ENCODE assay signal across 1 cellular context in genomic region chr11:33941637-33942160, GRCh38.
A peak's percentile ranks its signal among the peaks of the same experiment; 100 is the strongest.
TF ChIP-seq lines count a peak whose summit lies in the region.

No MANE protein-coding gene starts in this region.

TF ChIP-seq in K562, 482 proteins besides CTCF, POLR2A, EP300 and RAD21 (continued from another document and continues in another):
- TF ChIP-seq, protein P1, sequence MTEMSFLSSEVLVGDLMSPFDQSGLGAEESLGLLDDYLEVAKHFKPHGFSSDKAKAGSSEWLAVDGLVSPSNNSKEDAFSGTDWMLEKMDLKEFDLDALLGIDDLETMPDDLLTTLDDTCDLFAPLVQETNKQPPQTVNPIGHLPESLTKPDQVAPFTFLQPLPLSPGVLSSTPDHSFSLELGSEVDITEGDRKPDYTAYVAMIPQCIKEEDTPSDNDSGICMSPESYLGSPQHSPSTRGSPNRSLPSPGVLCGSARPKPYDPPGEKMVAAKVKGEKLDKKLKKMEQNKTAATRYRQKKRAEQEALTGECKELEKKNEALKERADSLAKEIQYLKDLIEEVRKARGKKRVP (CRISPR knock-in tag; IDR thresholded peaks at IDR 0.05): peak; percentile 60
- no peak for TF ChIP-seq TCF7L2 (IDR thresholded peaks at IDR 0.05; ENCODE audit: low read depth, low read length)
- TF ChIP-seq MECOM (CRISPR knock-in tag; IDR thresholded peaks at IDR 0.05): no peak
- no peak for TF ChIP-seq TSC22D4 (tag; IDR thresholded peaks at IDR 0.05)
- TF ChIP-seq, protein P2, sequence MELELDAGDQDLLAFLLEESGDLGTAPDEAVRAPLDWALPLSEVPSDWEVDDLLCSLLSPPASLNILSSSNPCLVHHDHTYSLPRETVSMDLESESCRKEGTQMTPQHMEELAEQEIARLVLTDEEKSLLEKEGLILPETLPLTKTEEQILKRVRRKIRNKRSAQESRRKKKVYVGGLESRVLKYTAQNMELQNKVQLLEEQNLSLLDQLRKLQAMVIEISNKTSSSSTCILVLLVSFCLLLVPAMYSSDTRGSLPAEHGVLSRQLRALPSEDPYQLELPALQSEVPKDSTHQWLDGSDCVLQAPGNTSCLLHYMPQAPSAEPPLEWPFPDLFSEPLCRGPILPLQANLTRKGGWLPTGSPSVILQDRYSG (tag; conservative IDR thresholded peaks at IDR 0.05; ENCODE audit: low read depth): peak; percentile 90; the same call in 1 of the 2 replicates
- no peak for TF ChIP-seq KAT2B (IDR thresholded peaks at IDR 0.05; ENCODE audit: low read depth, low read length)
- TF ChIP-seq ARID4B (CRISPR knock-in tag; IDR thresholded peaks at IDR 0.05): no peak
- peak; percentile 31 for TF ChIP-seq TBP (optimal IDR thresholded peaks at IDR 0.05; ENCODE audit: low read depth, low read length)
- TF ChIP-seq FUS (optimal IDR thresholded peaks at IDR 0.05; ENCODE audit: low read depth, low read length): no peak
- TF ChIP-seq SIN3B (IDR thresholded peaks at IDR 0.05; ENCODE audit: low read depth): no peak
- no peak for TF ChIP-seq ZNF551 (CRISPR knock-in tag; IDR thresholded peaks at IDR 0.05)
- TF ChIP-seq ZNF408 (CRISPR knock-in tag; IDR thresholded peaks at IDR 0.05; ENCODE audit: low read depth): no peak
- TF ChIP-seq ESRRA (IDR thresholded peaks at IDR 0.05; ENCODE audit: borderline replicate concordance, low read depth): no peak
- no peak for TF ChIP-seq RAD51 (IDR thresholded peaks at IDR 0.05; ENCODE audit: borderline replicate concordance, low read depth)
- no peak for TF ChIP-seq MCM5 (IDR thresholded peaks at IDR 0.05; ENCODE audit: low read depth)
- TF ChIP-seq THRAP3 (IDR thresholded peaks at IDR 0.05; ENCODE audit: borderline replicate concordance): no peak
- TF ChIP-seq SPI1 (IDR thresholded peaks at IDR 0.05; ENCODE audit: borderline replicate concordance, low read depth, low read length): peak; percentile 95
- TF ChIP-seq, protein P3, sequence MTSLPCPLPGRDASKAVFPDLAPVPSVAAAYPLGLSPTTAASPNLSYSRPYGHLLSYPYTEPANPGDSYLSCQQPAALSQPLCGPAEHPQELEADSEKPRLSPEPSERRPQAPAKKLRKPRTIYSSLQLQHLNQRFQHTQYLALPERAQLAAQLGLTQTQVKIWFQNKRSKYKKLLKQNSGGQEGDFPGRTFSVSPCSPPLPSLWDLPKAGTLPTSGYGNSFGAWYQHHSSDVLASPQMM (CRISPR knock-in tag; IDR thresholded peaks at IDR 0.05): no peak
- TF ChIP-seq NFE2L1 (tag; IDR thresholded peaks at IDR 0.05; ENCODE audit: borderline replicate concordance, low read depth): peak; percentile 43; the same call in 1 of the 2 replicates
- peak; percentile 84; the same call in 1 of the 2 replicates for TF ChIP-seq BACH1 (tag; IDR thresholded peaks at IDR 0.05)
- TF ChIP-seq HOXB6 (CRISPR knock-in tag; IDR thresholded peaks at IDR 0.05; ENCODE audit: borderline replicate concordance): no peak
- TF ChIP-seq, protein P4, sequence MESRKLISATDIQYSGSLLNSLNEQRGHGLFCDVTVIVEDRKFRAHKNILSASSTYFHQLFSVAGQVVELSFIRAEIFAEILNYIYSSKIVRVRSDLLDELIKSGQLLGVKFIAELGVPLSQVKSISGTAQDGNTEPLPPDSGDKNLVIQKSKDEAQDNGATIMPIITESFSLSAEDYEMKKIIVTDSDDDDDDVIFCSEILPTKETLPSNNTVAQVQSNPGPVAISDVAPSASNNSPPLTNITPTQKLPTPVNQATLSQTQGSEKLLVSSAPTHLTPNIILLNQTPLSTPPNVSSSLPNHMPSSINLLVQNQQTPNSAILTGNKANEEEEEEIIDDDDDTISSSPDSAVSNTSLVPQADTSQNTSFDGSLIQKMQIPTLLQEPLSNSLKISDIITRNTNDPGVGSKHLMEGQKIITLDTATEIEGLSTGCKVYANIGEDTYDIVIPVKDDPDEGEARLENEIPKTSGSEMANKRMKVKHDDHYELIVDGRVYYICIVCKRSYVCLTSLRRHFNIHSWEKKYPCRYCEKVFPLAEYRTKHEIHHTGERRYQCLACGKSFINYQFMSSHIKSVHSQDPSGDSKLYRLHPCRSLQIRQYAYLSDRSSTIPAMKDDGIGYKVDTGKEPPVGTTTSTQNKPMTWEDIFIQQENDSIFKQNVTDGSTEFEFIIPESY (CRISPR knock-in tag; IDR thresholded peaks at IDR 0.05): no peak
- TF ChIP-seq, protein P5, sequence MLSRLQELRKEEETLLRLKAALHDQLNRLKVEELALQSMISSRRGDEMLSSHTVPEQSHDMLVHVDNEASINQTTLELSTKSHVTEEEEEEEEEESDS (CRISPR knock-in tag; IDR thresholded peaks at IDR 0.05): no peak
- TF ChIP-seq HCFC1 (IDR thresholded peaks at IDR 0.05; ENCODE audit: low read depth, low read length): no peak
- TF ChIP-seq ZNF436 (CRISPR knock-in tag; IDR thresholded peaks at IDR 0.05): no peak
- peak; percentile 66 for TF ChIP-seq CBFA2T2 (conservative IDR thresholded peaks at IDR 0.05)
- TF ChIP-seq CCAR2 (IDR thresholded peaks at IDR 0.05; ENCODE audit: low read depth, low read length): no peak
- no peak for TF ChIP-seq ZMIZ1 (IDR thresholded peaks at IDR 0.05; ENCODE audit: low read depth in 2 of 2, low read length in 2 of 2)
- TF ChIP-seq, protein P6, sequence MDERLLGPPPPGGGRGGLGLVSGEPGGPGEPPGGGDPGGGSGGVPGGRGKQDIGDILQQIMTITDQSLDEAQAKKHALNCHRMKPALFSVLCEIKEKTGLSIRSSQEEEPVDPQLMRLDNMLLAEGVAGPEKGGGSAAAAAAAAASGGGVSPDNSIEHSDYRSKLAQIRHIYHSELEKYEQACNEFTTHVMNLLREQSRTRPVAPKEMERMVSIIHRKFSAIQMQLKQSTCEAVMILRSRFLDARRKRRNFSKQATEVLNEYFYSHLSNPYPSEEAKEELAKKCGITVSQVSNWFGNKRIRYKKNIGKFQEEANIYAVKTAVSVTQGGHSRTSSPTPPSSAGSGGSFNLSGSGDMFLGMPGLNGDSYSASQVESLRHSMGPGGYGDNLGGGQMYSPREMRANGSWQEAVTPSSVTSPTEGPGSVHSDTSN (CRISPR knock-in tag; IDR thresholded peaks at IDR 0.05; ENCODE audit: low read depth): no peak
- TF ChIP-seq, protein P6 (tag; conservative IDR thresholded peaks at IDR 0.05; ENCODE audit: low read depth): peak; percentile 42; the same call in 1 of the 2 replicates
- TF ChIP-seq ZNF785 (CRISPR knock-in tag; IDR thresholded peaks at IDR 0.05): no peak
- no peak for TF ChIP-seq ZNF57 (CRISPR knock-in tag; IDR thresholded peaks at IDR 0.05)
- no peak for TF ChIP-seq ZFP36 (IDR thresholded peaks at IDR 0.05; ENCODE audit: low read depth, low read length, partially characterized antibody)
- no peak for TF ChIP-seq ZC3H11A (IDR thresholded peaks at IDR 0.05; ENCODE audit: low read depth, low read length)
- no peak; the same call in 1 of the 2 replicates for TF ChIP-seq RNF2 (IDR thresholded peaks at IDR 0.05)
- peak; percentile 52; the same call in 1 of the 2 replicates for TF ChIP-seq MTA1 (IDR thresholded peaks at IDR 0.05; ENCODE audit: borderline replicate concordance)
- no peak for TF ChIP-seq FOXJ3 (CRISPR knock-in tag; IDR thresholded peaks at IDR 0.05)
- peak; percentile 68 for TF ChIP-seq BRD9 (IDR thresholded peaks at IDR 0.05; ENCODE audit: low read depth, partially characterized antibody)
- no peak for TF ChIP-seq CREBBP (IDR thresholded peaks at IDR 0.05; ENCODE audit: low read depth, low read length)
- TF ChIP-seq, protein P7, sequence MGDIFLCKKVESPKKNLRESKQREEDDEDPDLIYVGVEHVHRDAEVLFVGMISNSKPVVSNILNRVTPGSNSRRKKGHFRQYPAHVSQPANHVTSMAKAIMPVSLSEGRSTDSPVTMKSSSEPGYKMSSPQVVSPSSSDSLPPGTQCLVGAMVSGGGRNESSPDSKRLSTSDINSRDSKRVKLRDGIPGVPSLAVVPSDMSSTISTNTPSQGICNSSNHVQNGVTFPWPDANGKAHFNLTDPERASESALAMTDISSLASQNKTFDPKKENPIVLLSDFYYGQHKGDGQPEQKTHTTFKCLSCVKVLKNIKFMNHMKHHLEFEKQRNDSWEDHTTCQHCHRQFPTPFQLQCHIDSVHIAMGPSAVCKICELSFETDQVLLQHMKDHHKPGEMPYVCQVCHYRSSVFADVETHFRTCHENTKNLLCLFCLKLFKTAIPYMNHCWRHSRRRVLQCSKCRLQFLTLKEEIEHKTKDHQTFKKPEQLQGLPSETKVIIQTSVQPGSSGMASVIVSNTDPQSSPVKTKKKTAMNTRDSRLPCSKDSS (IDR thresholded peaks at IDR 0.05; ENCODE audit: low read depth, partially characterized antibody): no peak
- no peak for TF ChIP-seq RUNX1 (IDR thresholded peaks at IDR 0.05; ENCODE audit: low read depth)
- peak; percentile 16 for TF ChIP-seq KDM5B (IDR thresholded peaks at IDR 0.05; ENCODE audit: insufficient replicate concordance, low read depth, low read length)
- TF ChIP-seq CXXC5 (CRISPR knock-in tag; IDR thresholded peaks at IDR 0.05): peak; percentile 80
- no peak for TF ChIP-seq HOMEZ (CRISPR knock-in tag; IDR thresholded peaks at IDR 0.05)
- TF ChIP-seq HDAC6 (IDR thresholded peaks at IDR 0.05; ENCODE audit: low read depth, low read length): no peak
- no peak; a peak in 1 of 4 replicates for TF ChIP-seq TRIM24 (IDR thresholded peaks at IDR 0.05)
- no peak for TF ChIP-seq RHOXF2B (CRISPR knock-in tag; conservative IDR thresholded peaks at IDR 0.05)
- peak; percentile 11 for TF ChIP-seq POLR2B (IDR thresholded peaks at IDR 0.05; ENCODE audit: low read depth, partially characterized antibody)
